Comparison of ENCODE assay signal across 11 cellular contexts in genomic region chr2:175152242-175152641, GRCh38. TPM values are rescaled to one million over a fixed set of nuclear protein-coding genes. Genes with fewer than 3 reads are reported as not detected.
DNase-seq lines count a peak whose midpoint lies in the region; ATAC-seq and TF ChIP-seq lines count a peak whose summit lies in the region.
"Had no signal": no experiment of that assay in that cellular context is flagged by ENCODE, and none has a peak within 500 bp of the region (broad histone marks: within the 10 kb centered on the region; RNA-seq: fewer than 3 reads in every experiment).

No MANE protein-coding gene starts in this region.

- H3K79me2 ChIP-seq in GM23338 (replicated peaks; ENCODE audit: insufficient read depth) = peaks cover 100% of the 10 kb centered on the region

- H3K4me3 ChIP-seq in transverse colon = no peak overlapping the region
- H3K4me3 ChIP-seq in GM23338 = no peak overlapping the region

- H3K4me3 Mint-ChIP-seq in activated CD8-positive, alpha-beta T cell treated with anti-CD3 and anti-CD28 coated beads, Interleukin-2, amount 10 ng/mL, durations not matched to agents 7 days and 5 days = no peak overlapping the region
- H3K4me3 Mint-ChIP-seq in GM23338 = no peak overlapping the region

- H3K4me1 Mint-ChIP-seq in activated CD8-positive, alpha-beta T cell treated with anti-CD3 and anti-CD28 coated beads, Interleukin-2, amount 10 ng/mL, durations not matched to agents 7 days and 5 days (ENCODE audit: low read depth) = peaks cover 18% of the 10 kb centered on the region
- H3K4me1 Mint-ChIP-seq in GM23338 = peaks cover 28% of the 10 kb centered on the region

- TF ChIP-seq CTCF in transverse colon (IDR thresholded peaks at IDR 0.05) = no peak
- no peak for TF ChIP-seq CTCF in GM23338 (conservative IDR thresholded peaks at IDR 0.05; ENCODE audit: low read depth in 2 of 2)

- H3K4me2 ChIP-seq in GM23338 = no peak overlapping the region

- H3K9me3 Mint-ChIP-seq in activated CD8-positive, alpha-beta T cell treated with anti-CD3 and anti-CD28 coated beads, Interleukin-2, amount 10 ng/mL, durations not matched to agents 7 days and 5 days (ENCODE audit: insufficient read depth) = no peaks in the 10 kb centered on the region
- H3K9me3 Mint-ChIP-seq in GM23338 = no peaks in the 10 kb centered on the region

- H3K27ac Mint-ChIP-seq in activated CD8-positive, alpha-beta T cell treated with anti-CD3 and anti-CD28 coated beads, Interleukin-2, amount 10 ng/mL, durations not matched to agents 7 days and 5 days = no peak overlapping the region
- no peak overlapping the region for H3K27ac Mint-ChIP-seq in GM23338

- DNase-seq in activated CD8-positive, alpha-beta T cell treated with anti-CD3 and anti-CD28 coated beads, Interleukin-2, amount 10 ng/mL, durations not matched to agents 7 days and 5 days = no peak
- DNase-seq in OCI-M1 (lab: John Stamatoyannopoulos, UW) (no peak), DMS114 treated with DMSO at 0.1 percent for 48 hours (lab: John Stamatoyannopoulos, UW; ENCODE audit: unreplicated experiment) (no peak), transverse colon (no peak), GM23338 (ENCODE audit: low spot score) (no peak)
- DNase-seq: NCI-H2029; small intestine; stimulated activated CD8-positive, alpha-beta memory T cell treated with anti-CD3 and anti-CD28 coated beads, Interleukin-4, amount 100 ng/mL, for 48 hours had no signal

- no peak overlapping the region for H2AFZ ChIP-seq in GM23338

- H3K4me1 ChIP-seq in transverse colon (peaks cover 3 to 26% (median 7%) of the 10 kb centered on the region in 4 donors), GM23338 (ENCODE audit: insufficient read depth) (peaks cover 6% of the 10 kb centered on the region; the same call in 1 of the 2 replicates)

- peaks cover 26% of the 10 kb centered on the region for H4K20me1 ChIP-seq in GM23338 (replicated peaks; ENCODE audit: insufficient read depth)

- CTCF ChIA-PET in activated CD8-positive, alpha-beta T cell treated with anti-CD3 and anti-CD28 coated beads, Interleukin-2, amount 10 ng/mL, durations not matched to agents 7 days and 5 days (lab: Charles Lee) = interaction anchor here (0.9 kb wide), 1 partner anchor 452 kb away, joined by 3 read pairs; no protein-coding TSS in a partner anchor

- no peaks in the 10 kb centered on the region for H3K9me3 ChIP-seq in transverse colon

- intact Hi-C loops in transverse colon (cut with DNase I; ENCODE audit: low total_unique reads) = no loop called here

- POLR2A ChIA-PET in activated CD8-positive, alpha-beta T cell treated with anti-CD3 and anti-CD28 coated beads, Interleukin-2, amount 10 ng/mL, durations not matched to agents 7 days and 5 days (lab: Charles Lee) = no interaction called here

- ATAC-seq in GM18505 (IDR thresholded peaks at IDR 0.05; ENCODE audit: unreplicated experiment) (peak; percentile 59), GM19463 (IDR thresholded peaks at IDR 0.05; ENCODE audit: unreplicated experiment) (peak; percentile 69), HG02938 (IDR thresholded peaks at IDR 0.05; ENCODE audit: unreplicated experiment) (peak; percentile 83), GM23338 (no peak)
- ATAC-seq in activated CD8-positive, alpha-beta T cell treated with anti-CD3 and anti-CD28 coated beads, Interleukin-2, amount 10 ng/mL, durations not matched to agents 7 days and 5 days = peak; percentile 31

- 63 to 74% methylated on average over 2 of the region's 2 CpGs for WGBS in transverse colon (ENCODE audit: low coverage in 1 of 2), 2 donors

- H3K27me3 ChIP-seq in transverse colon (no peaks in the 10 kb centered on the region), GM23338 (ENCODE audit: insufficient read depth) (no peaks in the 10 kb centered on the region)

- H3K27me3 Mint-ChIP-seq in activated CD8-positive, alpha-beta T cell treated with anti-CD3 and anti-CD28 coated beads, Interleukin-2, amount 10 ng/mL, durations not matched to agents 7 days and 5 days (ENCODE audit: low read depth) = no peaks in the 10 kb centered on the region
- H3K27me3 Mint-ChIP-seq in GM23338 (ENCODE audit: insufficient read depth, low read depth, poor library complexity) = no peaks in the 10 kb centered on the region

- no peaks in the 10 kb centered on the region for H3F3A ChIP-seq in GM23338 (replicated peaks; ENCODE audit: low read depth)

- H3K27ac ChIP-seq in transverse colon (no peak overlapping the region), GM23338 (ENCODE audit: low read depth) (no peak overlapping the region)

- no peak for TF ChIP-seq EP300 in transverse colon (IDR thresholded peaks at IDR 0.05; ENCODE audit: low read depth)

- 0 out of 2 replicates have a peak, but pooled peaks cover 4% of the 10 kb centered on the region for H3K9me2 ChIP-seq in GM23338 (ENCODE audit: insufficient read depth)

- peaks cover 29% of the 10 kb centered on the region for H3K36me3 Mint-ChIP-seq in activated CD8-positive, alpha-beta T cell treated with anti-CD3 and anti-CD28 coated beads, Interleukin-2, amount 10 ng/mL, durations not matched to agents 7 days and 5 days (ENCODE audit: low read depth)
- peaks cover 13% of the 10 kb centered on the region for H3K36me3 Mint-ChIP-seq in GM23338 (ENCODE audit: low read depth)

- H3K36me3 ChIP-seq in transverse colon (no peaks in the 10 kb centered on the region), GM23338 (ENCODE audit: insufficient read depth) (no peaks in the 10 kb centered on the region)

- in situ Hi-C loops in transverse colon (cut with MboI; ENCODE audit: low pct_ligation_motif_present in 1 of 4, low pct_unique_long_range_greater_than_20kb in 1 of 4, low sequenced_read_pairs in 3 of 4) = no loop called here

- no peak for TF ChIP-seq POLR2A in GM18505 (IDR thresholded peaks at IDR 0.05; ENCODE audit: borderline replicate concordance, extremely low read depth, insufficient read depth, insufficient read length)
- TF ChIP-seq POLR2A in transverse colon (IDR thresholded peaks at IDR 0.05) = no peak

TF ChIP-seq in GM23338, 12 proteins besides CTCF, POLR2A, EP300 and RAD21 (continues in another document):
- TF ChIP-seq ETS1 (IDR thresholded peaks at IDR 0.05) (no peak), REST (IDR thresholded peaks at IDR 0.05; ENCODE audit: unreplicated experiment) (no peak), EZH2phosphoT487 (IDR thresholded peaks at IDR 0.05; ENCODE audit: unreplicated experiment) (no peak)

RNA-seq across cellular contexts. Expression of gene ATF2, which starts 15.8 kb away (rescaled TPM):
- total RNA-seq in activated CD8-positive, alpha-beta T cell treated with anti-CD3 and anti-CD28 coated beads, Interleukin-2, amount 10 ng/mL, durations not matched to agents 7 days and 5 days = 10 to 100 TPM; 58.5 to 59.9 TPM
- 10 to 100 TPM; 20.2 to 52.9 (median 30.0) TPM for total RNA-seq in transverse colon
- total RNA-seq in GM23338 (2014; rRNA removed; shearing (Covaris generic)) = 56.2 and 63.1 TPM in 2 replicates
- polyA plus RNA-seq in GM23338 (2016; fragmentation: Nextera tagmentation; extraction: Ambion mirVana) = 20.3 and 23.6 TPM in 2 replicates

RNA-seq across cellular contexts. Expression of gene ATP5MC3, which starts 29.3 kb away (rescaled TPM):
- total RNA-seq in activated CD8-positive, alpha-beta T cell treated with anti-CD3 and anti-CD28 coated beads, Interleukin-2, amount 10 ng/mL, durations not matched to agents 7 days and 5 days = 100 to 1,000 TPM; 293 to 310 TPM
- 100 to 1,000 TPM in 3 of 4 donors, 10 to 100 TPM in 1; 88.4 to 391 (median 181) TPM for total RNA-seq in transverse colon
- total RNA-seq in GM23338 (2014; rRNA removed; shearing (Covaris generic)) = 185 and 189 TPM in 2 replicates
- polyA plus RNA-seq in GM23338 (2016; fragmentation: Nextera tagmentation; extraction: Ambion mirVana) = 531 and 557 TPM in 2 replicates
